In genomic region chr2:24049485-24050021, GRCh38 we compare ENCODE assay signal across 2 cellular contexts.
TF ChIP-seq lines count a peak whose summit lies in the region.

Gene FKBP1B (plus strand): TSS chr2:24049741. CDS start chr2:24049850, 109 bp downstream.

TF ChIP-seq in GM12891, 5 proteins besides CTCF, POLR2A, EP300 and RAD21 (continued from another document):
- no peak for TF ChIP-seq POU2F2 (IDR thresholded peaks at IDR 0.05; ENCODE audit: low read depth, low read length)
- no peak for TF ChIP-seq SPI1 (IDR thresholded peaks at IDR 0.05; ENCODE audit: low read depth, low read length)

TF ChIP-seq in H1, 55 proteins besides CTCF, POLR2A, EP300 and RAD21 (continued from another document):
- TF ChIP-seq MAX (IDR thresholded peaks at IDR 0.05) (no peak), BACH1 (IDR thresholded peaks at IDR 0.05; ENCODE audit: low read length) (no peak), CREB1 (IDR thresholded peaks at IDR 0.05) (0 out of 2 replicates have a peak, but pooled peaks have one; percentile 24), SIRT6 (IDR thresholded peaks at IDR 0.05; ENCODE audit: low read length) (no peak), HDAC2 (IDR thresholded peaks at IDR 0.05; ENCODE audit: borderline replicate concordance in 1 of 2, low read depth in 2 of 2, low read length in 2 of 2) (no peak), PHF8 (conservative IDR thresholded peaks at IDR 0.05; ENCODE audit: low read depth, low read length) (peak; percentile 79), RBBP5 (IDR thresholded peaks at IDR 0.05; ENCODE audit: borderline replicate concordance, low read depth, low read length) (peak; percentile 55; the same call in 1 of the 2 replicates), CEBPB (IDR thresholded peaks at IDR 0.05; ENCODE audit: low read depth, low read length) (no peak), HDAC6 (IDR thresholded peaks at IDR 0.05; ENCODE audit: low read depth, low read length) (no peak), TBP (IDR thresholded peaks at IDR 0.05; ENCODE audit: low read depth, low read length) (peak; percentile 70; the same call in 1 of the 2 replicates), TAF7 (optimal IDR thresholded peaks at IDR 0.05; ENCODE audit: borderline replicate concordance, low read depth, low read length) (peak; percentile 77), KDM5A (IDR thresholded peaks at IDR 0.05; ENCODE audit: low read length) (no peak), TAF1 (IDR thresholded peaks at IDR 0.05; ENCODE audit: low read depth, low read length) (peak; percentile 82), CTBP2 (IDR thresholded peaks at IDR 0.05; ENCODE audit: borderline replicate concordance, insufficient read depth, insufficient read length, low read length) (no peak), TEAD4 (IDR thresholded peaks at IDR 0.05; ENCODE audit: low read depth, low read length) (no peak), KDM4A (IDR thresholded peaks at IDR 0.05; ENCODE audit: low read depth, low read length, severe bottlenecking) (no peak), POLR2AphosphoS5 (IDR thresholded peaks at IDR 0.05; ENCODE audit: low read depth, low read length) (peak; percentile 54; the same call in 1 of the 2 replicates), ATF2 (IDR thresholded peaks at IDR 0.05; ENCODE audit: low read length) (no peak), RNF2 (IDR thresholded peaks at IDR 0.05; ENCODE audit: borderline replicate concordance, low read depth, low read length, missing control alignments, poor library complexity, severe bottlenecking) (no peak), ASH2L (IDR thresholded peaks at IDR 0.05; ENCODE audit: low read length) (peak; percentile 90), GTF2F1 (IDR thresholded peaks at IDR 0.05; ENCODE audit: borderline replicate concordance, low read depth, low read length) (no peak), CHD1 (IDR thresholded peaks at IDR 0.05; ENCODE audit: low read depth, low read length) (no peak)
